In the genomic region with DNA sequence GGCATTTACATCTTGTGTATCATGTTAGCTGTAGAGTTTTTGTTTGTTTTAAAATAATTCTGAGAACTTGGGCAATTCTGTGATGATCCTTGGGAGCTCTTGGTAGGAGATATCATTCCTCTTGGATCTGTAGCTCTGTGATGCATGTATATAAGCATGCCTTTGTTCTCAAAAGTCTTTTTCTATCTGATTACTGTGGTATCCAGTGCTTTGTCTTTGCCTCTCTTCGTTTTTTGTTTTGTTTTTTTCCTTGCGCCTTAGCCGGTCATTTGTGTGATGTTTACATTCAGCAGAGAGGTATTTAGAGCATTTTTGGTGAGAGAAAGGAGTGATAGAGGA, we compare ENCODE assay signal across 9 cellular contexts.
DNase-seq lines count a peak whose midpoint lies in the region; ATAC-seq and TF ChIP-seq lines count a peak whose summit lies in the region.
"Had no signal": no experiment of that assay in that cellular context is flagged by ENCODE, and none has a peak within 500 bp of the region (broad histone marks: within the 10 kb centered on the region; RNA-seq: fewer than 3 reads in every experiment).

No MANE protein-coding gene starts in this region.

- H3K4me1 ChIP-seq in RWPE2 (ENCODE audit: insufficient read depth, poor library complexity, severe bottlenecking), result peaks cover 9% of the 10 kb centered on the region

- H3K9me3 ChIP-seq in RWPE2 (ENCODE audit: severe bottlenecking), result no peaks in the 10 kb centered on the region

- peaks cover 5% of the 10 kb centered on the region for H3K9me3 Mint-ChIP-seq in progenitor cell of endocrine pancreas (ENCODE audit: low read depth)

- H3K36me3 ChIP-seq in RWPE2 (ENCODE audit: low read depth), result peaks cover 22% of the 10 kb centered on the region

- DNase-seq in GM12864 (ENCODE audit: low read depth) (no peak), RWPE2 (ENCODE audit: low spot score) (no peak), fibroblast of mammary gland (ENCODE audit: low read depth) (peak; percentile 34), progenitor cell of endocrine pancreas (ENCODE audit: low spot score, unreplicated experiment) (no peak), NCI-H187 (lab: John Stamatoyannopoulos, UW) (no peak), GM20000 (ENCODE audit: low spot score) (no peak), midbrain (lab: John Stamatoyannopoulos, UW) (no peak), head of caudate nucleus (no peak)

- H3K4me3 ChIP-seq in GM12864 (ENCODE audit: low read depth, low read length), result peak overlapping the region; percentile 55; the same call in 1 of the 2 replicates
- peak overlapping the region; percentile 50 for H3K4me3 ChIP-seq in RWPE2 (ENCODE audit: severe bottlenecking)
- H3K4me3 ChIP-seq in fibroblast of mammary gland (ENCODE audit: control insufficient read depth, low read depth, low read length), result peak overlapping the region; percentile 71

- intact Hi-C loops in head of caudate nucleus (cut with DNase I), result no loop called here

- peaks cover 45% of the 10 kb centered on the region for H3K27me3 Mint-ChIP-seq in progenitor cell of endocrine pancreas

- TF ChIP-seq CTCF in GM12864 (IDR thresholded peaks at IDR 0.05; ENCODE audit: low read depth, low read length, missing control alignments) (no peak), RWPE2 (IDR thresholded peaks at IDR 0.05; ENCODE audit: poor library complexity, severe bottlenecking) (no peak), fibroblast of mammary gland (conservative IDR thresholded peaks at IDR 0.05; ENCODE audit: control insufficient read depth, insufficient read depth, low read depth, low read length) (no peak), progenitor cell of endocrine pancreas (IDR thresholded peaks at IDR 0.05; ENCODE audit: unreplicated experiment) (no peak), GM20000 (IDR thresholded peaks at IDR 0.05; ENCODE audit: extremely low read depth, missing control alignments) (no peak)

- peak overlapping the region; percentile 71 for H3K4me3 Mint-ChIP-seq in progenitor cell of endocrine pancreas (ENCODE audit: low read depth)

- peaks cover 9% of the 10 kb centered on the region for H3K36me3 Mint-ChIP-seq in progenitor cell of endocrine pancreas (ENCODE audit: insufficient read depth)

- H3K27ac ChIP-seq in RWPE2 (ENCODE audit: poor library complexity, severe bottlenecking), result peak overlapping the region; percentile 0
- H3K27ac ChIP-seq: HL-60 had no signal

- H3K4me1 Mint-ChIP-seq in progenitor cell of endocrine pancreas (ENCODE audit: low read depth), result peaks cover 8% of the 10 kb centered on the region

- no peaks in the 10 kb centered on the region for H3K27me3 ChIP-seq in RWPE2 (ENCODE audit: insufficient read depth, poor library complexity, severe bottlenecking)

- ATAC-seq in RWPE2 (ENCODE audit: low read depth), result peak; percentile 15; the same call in 1 of the 3 replicates

- peak overlapping the region; percentile 84 for H3K27ac Mint-ChIP-seq in progenitor cell of endocrine pancreas
